8 cellular contexts compared by ENCODE assay signal in genomic region chr2:61538920-61539559, GRCh38. TPM values are rescaled to one million over a fixed set of nuclear protein-coding genes. Genes with fewer than 3 reads are reported as not detected.
DNase-seq lines count a peak whose midpoint lies in the region; ATAC-seq and TF ChIP-seq lines count a peak whose summit lies in the region.

No MANE protein-coding gene starts in this region.

- no peaks in the 10 kb centered on the region for H3K27me3 ChIP-seq in duodenal mucosa (ENCODE audit: control insufficient read depth in 1 of 2, insufficient read depth in 2 of 2, low read length in 2 of 2)

- TF ChIP-seq CTCF in 22Rv1 (IDR thresholded peaks at IDR 0.05) (no peak), GM20000 (IDR thresholded peaks at IDR 0.05; ENCODE audit: extremely low read depth, missing control alignments) (no peak)

- H3K9me3 ChIP-seq in duodenal mucosa (ENCODE audit: control insufficient read depth in 1 of 2, low read length in 2 of 2) = no peaks in the 10 kb centered on the region

- H3K9me3 Mint-ChIP-seq in stimulated activated naive B cell treated with anti-CD40 and anti-IgM and Interleukin-4, amounts not matched to agents 10 μg/mL and 1 μg/mL and 100 μg/mL, for 72 hours = no peaks in the 10 kb centered on the region

- H3K9ac ChIP-seq in duodenal mucosa (ENCODE audit: low read depth in 1 of 2, low read length in 2 of 2) = peak overlapping the region; percentile 76 to 91

- H3K27ac ChIP-seq in 22Rv1 = peak overlapping the region; percentile 98
- peak overlapping the region; percentile 98 for H3K27ac ChIP-seq in duodenal mucosa (ENCODE audit: low read depth, low read length)

- H3K27ac Mint-ChIP-seq in stimulated activated naive B cell treated with anti-CD40 and anti-IgM and Interleukin-4, amounts not matched to agents 10 μg/mL and 1 μg/mL and 100 μg/mL, for 72 hours = peak overlapping the region; percentile 100

- H3K4me1 ChIP-seq in duodenal mucosa (ENCODE audit: control insufficient read depth in 1 of 2, insufficient read depth in 2 of 2, low read length in 2 of 2) = peaks cover 16 to 20% of the 10 kb centered on the region in 2 donors

- H3K27me3 Mint-ChIP-seq in stimulated activated naive B cell treated with anti-CD40 and anti-IgM and Interleukin-4, amounts not matched to agents 10 μg/mL and 1 μg/mL and 100 μg/mL, for 72 hours = no peaks in the 10 kb centered on the region

- H3K4me3 Mint-ChIP-seq in stimulated activated naive B cell treated with anti-CD40 and anti-IgM and Interleukin-4, amounts not matched to agents 10 μg/mL and 1 μg/mL and 100 μg/mL, for 72 hours = peak overlapping the region; percentile 91 to 98

- peak; percentile 10 for DNase-seq in GM20000 (ENCODE audit: low spot score)
- peak; percentile 72 for DNase-seq in NCI-H2107 treated with DMSO at 0.1 percent for 48 hours (lab: John Stamatoyannopoulos, UW; ENCODE audit: unreplicated experiment)
- peak; percentile 71 for DNase-seq in activated CD4-positive, alpha-beta T cell treated with anti-CD3 and anti-CD28 coated beads for 48 hours
- DNase-seq in myocyte (ENCODE audit: low read depth) = peak; percentile 46
- DNase-seq in stimulated activated naive B cell treated with anti-CD40 and anti-IgM and Interleukin-4, amounts not matched to agents 10 μg/mL and 1 μg/mL and 100 μg/mL, for 72 hours = peak; percentile 52

- H3K4me1 Mint-ChIP-seq in stimulated activated naive B cell treated with anti-CD40 and anti-IgM and Interleukin-4, amounts not matched to agents 10 μg/mL and 1 μg/mL and 100 μg/mL, for 72 hours = peaks cover 10 to 29% of the 10 kb centered on the region in 2 donors

- no peaks in the 10 kb centered on the region for H3K36me3 ChIP-seq in duodenal mucosa (ENCODE audit: control insufficient read depth in 1 of 2, insufficient read depth in 2 of 2, low read length in 2 of 2)

- H3K4me3 ChIP-seq in duodenal mucosa (ENCODE audit: low read depth in 1 of 2, low read length in 2 of 2) = peak overlapping the region; percentile 67 to 74

- peak; percentile 6 to 16 for ATAC-seq in stimulated activated naive B cell treated with anti-CD40 and anti-IgM and Interleukin-4, amounts not matched to agents 10 μg/mL and 1 μg/mL and 100 μg/mL, for 72 hours (replicated peaks)
- ATAC-seq in GM18502 (IDR thresholded peaks at IDR 0.05; ENCODE audit: poor library complexity, unreplicated experiment) = no peak

- peaks cover 11 to 19% of the 10 kb centered on the region in 2 donors for H3K36me3 Mint-ChIP-seq in stimulated activated naive B cell treated with anti-CD40 and anti-IgM and Interleukin-4, amounts not matched to agents 10 μg/mL and 1 μg/mL and 100 μg/mL, for 72 hours

RNA-seq across cellular contexts. Expression of gene XPO1, which starts 0.9 kb away (rescaled TPM):
- 137 and 161 TPM in 2 replicates for total RNA-seq in myocyte
- 43.9 TPM for polyA plus RNA-seq in myocyte (2012)

Comparison
In these comparisons a context has a peak if more than half of its experiments do, and no peak if none do; other contexts are left out.
1. DNase-seq: peak in every context shown above with its lines; median percentile 72 in NCI-H2107 treated with DMSO at 0.1 percent for 48 hours; 71 in activated CD4-positive, alpha-beta T cell treated with anti-CD3 and anti-CD28 coated beads for 48 hours; 52 in stimulated activated naive B cell treated with anti-CD40 and anti-IgM and Interleukin-4, amounts not matched to agents 10 μg/mL and 1 μg/mL and 100 μg/mL, for 72 hours; 46 in myocyte; 10 in GM20000.